In the genomic region with DNA sequence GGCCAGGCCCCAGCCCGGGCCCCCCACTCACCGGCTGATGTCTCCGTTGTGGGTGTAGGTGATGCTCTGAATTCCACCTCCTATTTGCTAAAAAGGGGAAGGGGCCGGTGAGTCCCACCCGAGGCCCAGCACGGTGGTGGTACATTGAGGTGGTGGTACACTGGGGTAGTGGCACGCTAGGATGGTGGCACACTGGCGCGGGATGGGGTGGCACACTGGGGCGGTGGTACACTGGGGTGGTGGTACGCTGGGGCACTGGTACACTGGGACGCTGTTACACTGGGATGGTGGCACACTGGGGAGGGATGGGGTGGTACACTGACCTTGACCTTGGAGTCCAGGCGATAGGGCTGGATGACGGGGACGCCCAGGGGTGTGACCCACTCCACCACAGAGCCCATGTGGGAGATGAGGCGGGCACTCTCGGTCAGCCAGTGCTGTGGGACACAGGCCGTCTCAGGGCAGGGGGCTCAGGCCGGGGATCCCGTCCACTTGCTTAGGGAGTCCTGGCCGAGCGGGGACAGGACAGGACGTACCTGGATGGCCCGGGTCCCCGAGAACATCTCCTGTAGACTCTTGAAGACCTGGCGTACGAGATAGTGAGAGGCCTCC, we compare ENCODE assay signal across 38 cellular contexts. TPM values are rescaled to one million over a fixed set of nuclear protein-coding genes. Genes with fewer than 3 reads are reported as not detected.
"Had no signal": no experiment of that assay in that cellular context is flagged by ENCODE, and none has a peak within 500 bp of the region (broad histone marks: within the 10 kb centered on the region; RNA-seq: fewer than 3 reads in every experiment).

No MANE protein-coding gene starts in this region.

- ATAC-seq: activated CD8-positive, alpha-beta T cell treated with anti-CD3 and anti-CD28 coated beads for 36 hours; activated naive CD4-positive, alpha-beta T cell treated with anti-CD3 and anti-CD28 coated beads, Interleukin-2, amount 50 U/mL, for 72 hours; activated T-cell treated with anti-CD3 and anti-CD28 coated beads, Interleukin-2, amount 50 U/mL, for 4 hours; activated T-cell treated with anti-CD3 and anti-CD28 coated beads, Interleukin-2, amount 50 U/mL, for 72 hours; activated T-helper 17 cell treated with anti-CD3 and anti-CD28 coated beads, Interleukin-2, amount 50 U/mL, for 72 hours; body of pancreas had no signal

- H3K4me1 Mint-ChIP-seq: activated T-helper 17 cell treated with anti-CD3 and anti-CD28 coated beads, Interleukin-2, amount 50 U/mL, for 72 hours had no signal

- H3K27me3 ChIP-seq: adrenal gland, body of pancreas, brain microvascular endothelial cell, breast epithelium had no signal

- DNase-seq: activated B cell treated with CpG ODN at 0.5 μM for 24 hours; activated CD4-positive, alpha-beta memory T cell treated with anti-CD3 and anti-CD28 coated beads for 36 hours; activated CD4-positive, alpha-beta T cell treated with anti-CD3 and anti-CD28 coated beads for 4 hours; activated CD4-positive, alpha-beta T cell treated with anti-CD3 and anti-CD28 coated beads, Interleukin-2, amount 10 ng/mL, durations not matched to agents 24 days and 14 days; activated CD4-positive, alpha-beta T cell treated with anti-CD3 and anti-CD28 coated beads, Interleukin-2, amount 50 U/mL, for 1 hour; activated CD4-positive, alpha-beta T cell treated with anti-CD3 and anti-CD28 coated beads, Interleukin-2, amount 50 U/mL, for 4 hours; activated CD4-positive, CD25-positive, alpha-beta regulatory T cell treated with anti-CD3 and anti-CD28 coated beads, Interleukin-2, amount 50 U/mL, for 72 hours; activated CD8-positive, alpha-beta memory T cell treated with anti-CD3 and anti-CD28 coated beads, Interleukin-2, amount 50 U/mL, for 4 hours; activated CD8-positive, alpha-beta T cell treated with anti-CD3 and anti-CD28 coated beads for 36 hours; activated effector memory CD4-positive, alpha-beta T cell treated with anti-CD3 and anti-CD28 coated beads, Interleukin-2, amount 50 U/mL, for 16 hours; activated gamma-delta T cell treated with Interleukin-2 at 50 U/mL for 16 hours; activated naive CD4-positive, alpha-beta T cell; activated naive CD4-positive, alpha-beta T cell treated with anti-CD3 and anti-CD28 coated beads for 36 hours; activated naive CD4-positive, alpha-beta T cell treated with anti-CD3 and anti-CD28 coated beads, Interleukin-2, amount 50 U/mL, for 16 hours; activated naive CD8-positive, alpha-beta T cell treated with anti-CD3 and anti-CD28 coated beads for 36 hours; activated T-cell treated with anti-CD3 and anti-CD28 coated beads for 4 hours; activated T-cell treated with anti-CD3 and anti-CD28 coated beads, Interleukin-2, amount 50 U/mL, for 1 hour; activated T-cell treated with anti-CD3 and anti-CD28 coated beads, Interleukin-2, amount 50 U/mL, for 4 hours; activated T-cell treated with anti-CD3 and anti-CD28 coated beads, Interleukin-2, amount 50 U/mL, for 72 hours; adrenal gland; amniotic stem cell; aorta; body of pancreas; brain microvascular endothelial cell; central memory CD4-positive, alpha-beta T cell; SW 1271; T-helper 1 cell; T-helper 2 cell; T-helper 9 cell had no signal

- H3K4me3 ChIP-seq: adrenal gland, body of pancreas, breast epithelium had no signal

- H3K9me3 Mint-ChIP-seq: activated B cell treated with CpG ODN at 0.5 μM for 24 hours; activated CD4-positive, alpha-beta memory T cell treated with anti-CD3 and anti-CD28 coated beads for 36 hours; activated CD4-positive, alpha-beta T cell treated with anti-CD3 and anti-CD28 coated beads, Interleukin-2, amount 10 ng/mL, durations not matched to agents 24 days and 14 days; activated CD8-positive, alpha-beta T cell treated with anti-CD3 and anti-CD28 coated beads for 36 hours; activated naive CD4-positive, alpha-beta T cell treated with anti-CD3 and anti-CD28 coated beads for 36 hours; activated naive CD4-positive, alpha-beta T cell treated with anti-CD3 and anti-CD28 coated beads, Interleukin-2, amount 50 U/mL, for 72 hours; activated naive CD8-positive, alpha-beta T cell treated with anti-CD3 and anti-CD28 coated beads for 36 hours; activated T-cell treated with anti-CD3 and anti-CD28 coated beads, Interleukin-2, amount 50 U/mL, for 4 hours; activated T-cell treated with anti-CD3 and anti-CD28 coated beads, Interleukin-2, amount 50 U/mL, for 72 hours; activated T-helper 1 cell treated with anti-CD3 and anti-CD28 coated beads, Interleukin-12 subunit alpha, Interleukin-12 subunit beta, Interleukin-2, Interleukin-4 antibody, amounts not matched to agents 30 ng/mL and 10 ng/mL and 1 ng/mL, durations not matched to agents 14 hours and 24 hours and 36 hours; activated T-helper 17 cell treated with anti-CD3 and anti-CD28 coated beads, Interleukin-2, amount 50 U/mL, for 72 hours; T-helper 1 cell treated with Interleukin-12 subunit alpha and Interleukin-12 subunit beta and Interleukin-4 antibody, amounts not matched to agents 30 μg/mL and 1 μg/mL, for 36 hours; T-helper 2 cell treated with Interferon-gamma antibody and Interleukin-4, amounts not matched to agents 5 μg/mL and 100 μg/mL, for 36 hours had no signal

- H3K4me3 Mint-ChIP-seq: activated B cell treated with CpG ODN at 0.5 μM for 24 hours; activated CD4-positive, alpha-beta memory T cell treated with anti-CD3 and anti-CD28 coated beads for 36 hours; activated CD4-positive, alpha-beta T cell treated with anti-CD3 and anti-CD28 coated beads, Interleukin-2, amount 10 ng/mL, durations not matched to agents 24 days and 14 days; activated CD8-positive, alpha-beta T cell treated with anti-CD3 and anti-CD28 coated beads for 36 hours; activated naive CD4-positive, alpha-beta T cell treated with anti-CD3 and anti-CD28 coated beads for 36 hours; activated naive CD8-positive, alpha-beta T cell treated with anti-CD3 and anti-CD28 coated beads for 36 hours; activated T-cell treated with anti-CD3 and anti-CD28 coated beads, Interleukin-2, amount 50 U/mL, for 4 hours; activated T-cell treated with anti-CD3 and anti-CD28 coated beads, Interleukin-2, amount 50 U/mL, for 72 hours; activated T-helper 1 cell treated with anti-CD3 and anti-CD28 coated beads, Interleukin-12 subunit alpha, Interleukin-12 subunit beta, Interleukin-2, Interleukin-4 antibody, amounts not matched to agents 30 ng/mL and 10 ng/mL and 1 ng/mL, durations not matched to agents 14 hours and 24 hours and 36 hours; activated T-helper 17 cell treated with anti-CD3 and anti-CD28 coated beads, Interleukin-2, amount 50 U/mL, for 72 hours; T-helper 1 cell treated with Interleukin-12 subunit alpha and Interleukin-12 subunit beta and Interleukin-4 antibody, amounts not matched to agents 30 μg/mL and 1 μg/mL, for 36 hours; T-helper 2 cell treated with Interferon-gamma antibody and Interleukin-4, amounts not matched to agents 5 μg/mL and 100 μg/mL, for 36 hours had no signal

- H3K27me3 Mint-ChIP-seq: activated CD4-positive, alpha-beta memory T cell treated with anti-CD3 and anti-CD28 coated beads for 36 hours; activated CD8-positive, alpha-beta T cell treated with anti-CD3 and anti-CD28 coated beads for 36 hours; activated T-helper 17 cell treated with anti-CD3 and anti-CD28 coated beads, Interleukin-2, amount 50 U/mL, for 72 hours had no signal

- H3K27ac ChIP-seq: adrenal gland, body of pancreas, brain microvascular endothelial cell, breast epithelium, VCaP had no signal

- H3K4me1 ChIP-seq: adrenal gland, body of pancreas, breast epithelium had no signal

- H3K27ac Mint-ChIP-seq: activated B cell treated with CpG ODN at 0.5 μM for 24 hours; activated CD4-positive, alpha-beta memory T cell treated with anti-CD3 and anti-CD28 coated beads for 36 hours; activated CD4-positive, alpha-beta T cell treated with anti-CD3 and anti-CD28 coated beads, Interleukin-2, amount 10 ng/mL, durations not matched to agents 24 days and 14 days; activated CD8-positive, alpha-beta T cell treated with anti-CD3 and anti-CD28 coated beads for 36 hours; activated naive CD4-positive, alpha-beta T cell treated with anti-CD3 and anti-CD28 coated beads for 36 hours; activated naive CD4-positive, alpha-beta T cell treated with anti-CD3 and anti-CD28 coated beads, Interleukin-2, amount 50 U/mL, for 72 hours; activated naive CD8-positive, alpha-beta T cell treated with anti-CD3 and anti-CD28 coated beads for 36 hours; activated T-cell treated with anti-CD3 and anti-CD28 coated beads, Interleukin-2, amount 50 U/mL, for 72 hours; activated T-helper 1 cell treated with anti-CD3 and anti-CD28 coated beads, Interleukin-12 subunit alpha, Interleukin-12 subunit beta, Interleukin-2, Interleukin-4 antibody, amounts not matched to agents 30 ng/mL and 10 ng/mL and 1 ng/mL, durations not matched to agents 14 hours and 24 hours and 36 hours; activated T-helper 17 cell treated with anti-CD3 and anti-CD28 coated beads, Interleukin-2, amount 50 U/mL, for 72 hours; T-helper 1 cell treated with Interleukin-12 subunit alpha and Interleukin-12 subunit beta and Interleukin-4 antibody, amounts not matched to agents 30 μg/mL and 1 μg/mL, for 36 hours; T-helper 2 cell treated with Interferon-gamma antibody and Interleukin-4, amounts not matched to agents 5 μg/mL and 100 μg/mL, for 36 hours had no signal

- H3K36me3 ChIP-seq: breast epithelium had no signal

- H3K9me3 ChIP-seq: adrenal gland, body of pancreas, breast epithelium had no signal

RNA-seq across cellular contexts. Expression of a gene that starts 20.9 kb away (rescaled TPM):
- total RNA-seq: activated CD4-positive, alpha-beta T cell treated with anti-CD3 and anti-CD28 coated beads, Interleukin-2, amount 10 ng/mL, durations not matched to agents 24 days and 14 days; activated CD8-positive, alpha-beta memory T cell treated with anti-CD3 and anti-CD28 coated beads for 36 hours; activated naive CD4-positive, alpha-beta T cell treated with anti-CD3 and anti-CD28 coated beads for 36 hours; activated naive CD4-positive, alpha-beta T cell treated with anti-CD3 and anti-CD28 coated beads, Interleukin-2, amount 50 U/mL, for 72 hours; activated naive CD8-positive, alpha-beta T cell treated with anti-CD3 and anti-CD28 coated beads for 36 hours; activated T-cell treated with anti-CD3 and anti-CD28 coated beads, Interleukin-2, amount 50 U/mL, for 4 hours; activated T-cell treated with anti-CD3 and anti-CD28 coated beads, Interleukin-2, amount 50 U/mL, for 72 hours; activated T-helper 1 cell treated with anti-CD3 and anti-CD28 coated beads, Interleukin-12 subunit alpha, Interleukin-12 subunit beta, Interleukin-2, Interleukin-4 antibody, amounts not matched to agents 30 ng/mL and 10 ng/mL and 1 ng/mL, durations not matched to agents 14 hours and 24 hours and 36 hours; body of pancreas; cardiac septum had no signal
